In genomic region chr1:237732657-237733056, GRCh38 we compare ENCODE assay signal across 3 cellular contexts.
"Had no signal": no experiment of that assay in that cellular context is flagged by ENCODE, and none has a peak within 500 bp of the region (broad histone marks: within the 10 kb centered on the region; RNA-seq: fewer than 3 reads in every experiment).

No MANE protein-coding gene starts in this region.

- H3K4me3 ChIP-seq: GM12878 had no signal

- ATAC-seq: GM12878 had no signal

- DNase-seq: GDM1, GF-D8 had no signal
